Comparison of ENCODE assay signal across 15 cellular contexts in genomic region chr11:3853545-3853842, GRCh38. TPM values are rescaled to one million over a fixed set of nuclear protein-coding genes. Genes with fewer than 3 reads are reported as not detected.
A peak's percentile ranks its signal among the peaks of the same experiment; 100 is the strongest.
DNase-seq lines count a peak whose midpoint lies in the region; ATAC-seq, FAIRE-seq and TF ChIP-seq lines count a peak whose summit lies in the region.
"Had no signal": no experiment of that assay in that cellular context is flagged by ENCODE, and none has a peak within 500 bp of the region (broad histone marks: within the 10 kb centered on the region; RNA-seq: fewer than 3 reads in every experiment).

No MANE protein-coding gene starts in this region.

- H4K20me1 ChIP-seq in Karpas-422 (ENCODE audit: insufficient read depth, low read depth, low read length) = no peaks in the 10 kb centered on the region

- peaks cover 20% of the 10 kb centered on the region for H3K36me3 Mint-ChIP-seq in CD4-positive, alpha-beta T cell (ENCODE audit: low read depth)
- H3K36me3 Mint-ChIP-seq in activated naive CD8-positive, alpha-beta T cell treated with anti-CD3 and anti-CD28 coated beads, Interleukin-2, amount 50 U/mL, for 24 hours (ENCODE audit: low read depth) = peaks cover 5% of the 10 kb centered on the region
- H3K36me3 Mint-ChIP-seq: brain had no signal

- H2AFZ ChIP-seq in Karpas-422 (ENCODE audit: low read length) = no peak overlapping the region
- H2AFZ ChIP-seq in parathyroid adenoma = peak overlapping the region; percentile 98

- peak overlapping the region; percentile 91 for H3K27ac ChIP-seq in CD4-positive, alpha-beta T cell (ENCODE audit: low read depth, low read length)
- peak overlapping the region; percentile 77; the same call in 1 of the 2 replicates for H3K27ac ChIP-seq in Karpas-422 (ENCODE audit: low read length)
- peak overlapping the region; percentile 97 for H3K27ac ChIP-seq in parathyroid adenoma

- POLR2A ChIA-PET in CD4-positive, alpha-beta T cell (lab: Charles Lee) = interaction anchor here (0.9 to 8.0 kb wide), 17 partner anchors 14 to 237 kb away, joined by 3 to 577 read pairs (median 18); partner anchors contain the start of genes NUP98, PGAP2 and RHOG

- H3K4me2 ChIP-seq in Karpas-422 (ENCODE audit: low read depth, low read length, poor library complexity, severe bottlenecking) (peak overlapping the region; percentile 89), parathyroid adenoma (ENCODE audit: low read length) (no peak overlapping the region)

- intact Hi-C loops in CD4-positive, alpha-beta T cell (cut with DNase I, micrococcal nuclease) = loop anchor here in 1 of 2 experiments (5.0 kb wide), 1 partner anchor 94 kb away; no protein-coding TSS in a partner anchor

- peak overlapping the region; percentile 99 for H3K27ac Mint-ChIP-seq in CD4-positive, alpha-beta T cell
- peak overlapping the region; percentile 99 for H3K27ac Mint-ChIP-seq in activated naive CD8-positive, alpha-beta T cell treated with anti-CD3 and anti-CD28 coated beads, Interleukin-2, amount 50 U/mL, for 24 hours

- H3K4me3 ChIP-seq in Karpas-422 (ENCODE audit: low read length) (no peak overlapping the region), parathyroid adenoma (ENCODE audit: low read depth, low read length) (no peak overlapping the region)

- H3K9me2 ChIP-seq in Karpas-422 (replicated peaks; ENCODE audit: insufficient read depth, low read length) = no peaks in the 10 kb centered on the region

- H3K79me2 ChIP-seq in Karpas-422 (ENCODE audit: low read length) (no peaks in the 10 kb centered on the region), parathyroid adenoma (peaks cover 14% of the 10 kb centered on the region)

- no peak overlapping the region for H3K9ac ChIP-seq in Karpas-422 (ENCODE audit: low read length)
- no peak overlapping the region for H3K9ac ChIP-seq in parathyroid adenoma

- no peaks in the 10 kb centered on the region for H3K27me3 ChIP-seq in CD4-positive, alpha-beta T cell (ENCODE audit: control insufficient read depth, insufficient read depth, low read length)
- H3K27me3 ChIP-seq in Karpas-422 (ENCODE audit: low read length) (no peaks in the 10 kb centered on the region), parathyroid adenoma (ENCODE audit: control insufficient read depth, insufficient read depth, low read length) (no peaks in the 10 kb centered on the region)

- no peak for FAIRE-seq in D721Med (lab: Jason Lieb, UNC)
- FAIRE-seq: G401.6 had no signal

- no peaks in the 10 kb centered on the region for H3K36me3 ChIP-seq in Karpas-422 (ENCODE audit: insufficient read depth, low read length)
- no peaks in the 10 kb centered on the region for H3K36me3 ChIP-seq in parathyroid adenoma (ENCODE audit: control insufficient read depth, insufficient read depth, low read length)

- peaks cover 57% of the 10 kb centered on the region for H3K4me1 Mint-ChIP-seq in CD4-positive, alpha-beta T cell (ENCODE audit: low read depth)
- H3K4me1 Mint-ChIP-seq in activated naive CD8-positive, alpha-beta T cell treated with anti-CD3 and anti-CD28 coated beads, Interleukin-2, amount 50 U/mL, for 24 hours = peaks cover 51% of the 10 kb centered on the region

- H3K9me3 ChIP-seq in CD4-positive, alpha-beta T cell (ENCODE audit: control insufficient read depth, low read length) = no peaks in the 10 kb centered on the region
- H3K9me3 ChIP-seq in Karpas-422 (ENCODE audit: low read length) (no peaks in the 10 kb centered on the region), parathyroid adenoma (ENCODE audit: control insufficient read depth, low read length) (no peaks in the 10 kb centered on the region)

- peak overlapping the region; percentile 23 for H3K4me3 Mint-ChIP-seq in CD4-positive, alpha-beta T cell
- H3K4me3 Mint-ChIP-seq in activated naive CD8-positive, alpha-beta T cell treated with anti-CD3 and anti-CD28 coated beads, Interleukin-2, amount 50 U/mL, for 24 hours = peak overlapping the region; percentile 93

- TF ChIP-seq CTCF in CD4-positive, alpha-beta T cell (IDR thresholded peaks at IDR 0.05) = no peak
- TF ChIP-seq CTCF in parathyroid adenoma (IDR thresholded peaks at IDR 0.05) (no peak), D721Med (IDR thresholded peaks at IDR 0.05; ENCODE audit: insufficient read depth, missing control alignments) (no peak)

- ATAC-seq in CD4-positive, alpha-beta T cell (ENCODE audit: poor library complexity) = no peak
- no peak for ATAC-seq in activated naive CD8-positive, alpha-beta T cell treated with anti-CD3 and anti-CD28 coated beads, Interleukin-2, amount 50 U/mL, for 24 hours
- no peak for ATAC-seq in HG02588 (IDR thresholded peaks at IDR 0.05; ENCODE audit: unreplicated experiment)
- ATAC-seq in GM18907 (IDR thresholded peaks at IDR 0.05; ENCODE audit: unreplicated experiment) = no peak
- no peak for ATAC-seq in GM21619 (IDR thresholded peaks at IDR 0.05; ENCODE audit: unreplicated experiment)

- H3K4me1 ChIP-seq in Karpas-422 (ENCODE audit: low read length) (peaks cover 28% of the 10 kb centered on the region), parathyroid adenoma (peaks cover 11% of the 10 kb centered on the region)

- no peak for DNase-seq in CD4-positive, alpha-beta T cell
- DNase-seq in Karpas-422 (no peak), D721Med (ENCODE audit: insufficient read length, low spot score) (no peak)
- DNase-seq in activated naive CD8-positive, alpha-beta T cell treated with anti-CD3 and anti-CD28 coated beads, Interleukin-2, amount 50 U/mL, for 24 hours = no peak
- DNase-seq: foreskin fibroblast, mesendoderm, NCI-H2081, NCI-H774, SHP77 had no signal

- H3K9me3 Mint-ChIP-seq in CD4-positive, alpha-beta T cell = no peaks in the 10 kb centered on the region
- H3K9me3 Mint-ChIP-seq in activated naive CD8-positive, alpha-beta T cell treated with anti-CD3 and anti-CD28 coated beads, Interleukin-2, amount 50 U/mL, for 24 hours = no peaks in the 10 kb centered on the region
- H3K9me3 Mint-ChIP-seq: brain had no signal

- CTCF ChIA-PET in CD4-positive, alpha-beta T cell (lab: Charles Lee) = interaction anchor here (2.1 to 8.5 kb wide), 6 partner anchors 14 to 219 kb away, joined by 10 to 216 read pairs (median 38); partner anchors contain the start of genes PGAP2 and RHOG

- no peaks in the 10 kb centered on the region for H3K27me3 Mint-ChIP-seq in CD4-positive, alpha-beta T cell
- H3K27me3 Mint-ChIP-seq in activated naive CD8-positive, alpha-beta T cell treated with anti-CD3 and anti-CD28 coated beads, Interleukin-2, amount 50 U/mL, for 24 hours = no peaks in the 10 kb centered on the region

RNA-seq across cellular contexts. Expression of gene STIM1, which starts 2.0 kb away (rescaled TPM):
- 10 to 100 TPM; 89.0 to 94.9 TPM for total RNA-seq in CD4-positive, alpha-beta T cell
- 9.0 and 17.0 TPM in 2 replicates for total RNA-seq in Karpas-422 (2014; rRNA removed; shearing (Covaris generic); ENCODE audit: low replicate concordance)

RNA-seq across cellular contexts. Expression of gene RHOG, which starts 12.7 kb away (rescaled TPM):
- 100 to 1,000 TPM; 101 to 106 TPM for total RNA-seq in CD4-positive, alpha-beta T cell
- total RNA-seq in Karpas-422 (2014; rRNA removed; shearing (Covaris generic); ENCODE audit: low replicate concordance) = 54.6 and 68.5 TPM in 2 replicates

RNA-seq across cellular contexts. Expression of gene PGAP2, which starts 45.1 kb away (rescaled TPM):
- 10 to 100 TPM; 20.9 to 23.6 TPM for total RNA-seq in CD4-positive, alpha-beta T cell
- total RNA-seq in Karpas-422 (2014; rRNA removed; shearing (Covaris generic); ENCODE audit: low replicate concordance) = 27.0 and 43.2 TPM in 2 replicates

RNA-seq across cellular contexts. Expression of gene NUP98, which starts 56.1 kb away (rescaled TPM):
- total RNA-seq in CD4-positive, alpha-beta T cell = 100 to 1,000 TPM; 161 to 186 TPM
- total RNA-seq in Karpas-422 (2014; rRNA removed; shearing (Covaris generic); ENCODE audit: low replicate concordance) = 123 and 124 TPM in 2 replicates
